16 cellular contexts compared by ENCODE assay signal in the genomic region with DNA sequence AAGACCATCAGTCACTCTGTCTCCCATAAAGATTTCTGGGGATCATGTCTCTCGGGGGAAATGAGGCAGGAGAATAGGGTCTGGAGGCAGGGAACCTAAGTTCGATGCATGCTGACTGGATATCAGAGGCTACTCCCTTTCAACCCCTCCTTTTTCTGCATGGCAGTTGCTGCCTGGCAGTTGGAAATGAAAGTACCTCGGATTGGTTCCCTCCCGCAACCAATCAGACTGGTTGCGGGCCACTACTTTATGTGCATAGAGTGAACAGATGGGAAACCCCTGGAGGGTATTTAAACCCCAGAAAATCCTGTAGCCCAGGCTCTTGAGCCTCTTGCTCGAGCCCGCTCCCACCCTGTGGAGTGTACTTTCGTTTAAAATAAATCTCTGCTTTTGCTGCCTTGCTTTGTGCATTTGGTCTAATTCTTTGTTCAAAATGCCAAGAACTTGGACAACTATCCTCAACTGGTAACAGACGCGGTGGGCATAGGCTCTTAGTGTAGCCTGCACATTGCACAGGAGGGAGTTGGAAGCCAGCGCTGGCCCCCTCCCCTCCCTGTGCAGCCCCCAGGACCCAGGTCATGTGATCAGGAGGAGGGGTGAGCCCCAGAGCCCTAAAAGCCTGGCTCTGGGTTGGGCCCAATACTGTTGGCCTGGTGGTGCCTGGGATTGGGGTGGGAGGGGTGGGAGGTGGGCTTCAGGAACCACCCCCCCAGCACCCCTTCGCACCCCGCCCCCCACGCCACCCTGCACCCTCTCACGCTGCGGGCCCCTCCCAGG. TPM values are rescaled to one million over a fixed set of nuclear protein-coding genes. Genes with fewer than 3 reads are reported as not detected.
A peak's percentile ranks its signal among the peaks of the same experiment; 100 is the strongest.
DNase-seq lines count a peak whose midpoint lies in the region; TF ChIP-seq lines count a peak whose summit lies in the region.
"Had no signal": no experiment of that assay in that cellular context is flagged by ENCODE, and none has a peak within 500 bp of the region (broad histone marks: within the 10 kb centered on the region; RNA-seq: fewer than 3 reads in every experiment).

No MANE protein-coding gene starts in this region.

- H3K23ac ChIP-seq in neuronal stem cell (ENCODE audit: low read depth, low read length, poor library complexity) = no peak overlapping the region

- H3K4me1 ChIP-seq in HUES6 (ENCODE audit: control insufficient read depth, insufficient read depth, low read length) = peaks cover 25% of the 10 kb centered on the region
- H3K4me1 ChIP-seq in neuronal stem cell (ENCODE audit: control insufficient read depth in 2 of 2, insufficient read depth in 1 of 2, low read depth in 1 of 2, low read length in 2 of 2) = peaks cover 2 to 15% of the 10 kb centered on the region in 2 donors
- H3K4me1 ChIP-seq in CD4-positive, alpha-beta memory T cell (ENCODE audit: insufficient read depth, low read length) = no peaks in the 10 kb centered on the region
- H3K4me1 ChIP-seq: colonic mucosa, left lung had no signal

- H3K27me3 Mint-ChIP-seq in CD4-positive, alpha-beta memory T cell = peaks cover 19 to 35% of the 10 kb centered on the region in 2 donors

- no peak overlapping the region for H3K4ac ChIP-seq in neuronal stem cell (ENCODE audit: low read length)

- peak overlapping the region; percentile 82 for H3K18ac ChIP-seq in neuronal stem cell (ENCODE audit: low read length)

- CTCF ChIA-PET in CD4-positive, alpha-beta memory T cell (lab: Charles Lee; ENCODE audit: partially characterized antibody) = no interaction called here

- H3K9ac ChIP-seq in HUES6 (ENCODE audit: low read length) = peak overlapping the region; percentile 13
- H3K9ac ChIP-seq in neuronal stem cell (ENCODE audit: low read depth, low read length, poor library complexity) = no peak overlapping the region

- H3K4me3 ChIP-seq in HUES6 (ENCODE audit: low read depth, low read length) (peak overlapping the region; percentile 45; the same call in 1 of the 2 replicates), dorsolateral prefrontal cortex (peak overlapping the region in 55 of 59 donors; percentile 3 to 60 (median 41)), neuronal stem cell (ENCODE audit: low read length in 2 of 2) (no peak overlapping the region)
- H3K4me3 ChIP-seq in CD4-positive, alpha-beta memory T cell (ENCODE audit: low read length in 2 of 2) = no peak overlapping the region
- H3K4me3 ChIP-seq: colonic mucosa, left lung had no signal

- H3K27ac ChIP-seq in HUES6 (ENCODE audit: low read depth, low read length) (peak overlapping the region; percentile 60; the same call in 1 of the 2 replicates), dorsolateral prefrontal cortex (peak overlapping the region in 19 of 59 donors; percentile 6 to 68 (median 41)), neuronal stem cell (replicated peaks; ENCODE audit: low read length) (peak overlapping the region; percentile 85)
- no peak overlapping the region for H3K27ac ChIP-seq in CD4-positive, alpha-beta memory T cell (ENCODE audit: low read depth, low read length)
- H3K27ac ChIP-seq: colonic mucosa, left lung had no signal

- H2BK12ac ChIP-seq in neuronal stem cell (ENCODE audit: low read length) = no peak overlapping the region

- TF ChIP-seq CTCF in dorsolateral prefrontal cortex (IDR thresholded peaks at IDR 0.05 in 54 of 56, conservative IDR thresholded peaks at IDR 0.05 in 2 of 56; ENCODE audit: low read depth in 1 of 56, partially characterized antibody in 56 of 56) (no peak), GM10266 (IDR thresholded peaks at IDR 0.05; ENCODE audit: control insufficient read depth, insufficient read depth, low read depth, missing control alignments) (no peak)

- peaks cover 16% of the 10 kb centered on the region; the same call in 1 of the 2 replicates for H3K27me3 ChIP-seq in HUES6 (ENCODE audit: control insufficient read depth, insufficient read depth, low read length)
- peaks cover 0 to 20% (median 0%) of the 10 kb centered on the region in 45 donors for H3K27me3 ChIP-seq in dorsolateral prefrontal cortex
- H3K27me3 ChIP-seq in neuronal stem cell (ENCODE audit: control insufficient read depth in 3 of 3, insufficient read depth in 3 of 3, low read depth in 1 of 3, low read length in 3 of 3) = peaks cover 0 to 39% (median 10%) of the 10 kb centered on the region in 3 experiments
- H3K27me3 ChIP-seq in CD4-positive, alpha-beta memory T cell (ENCODE audit: insufficient read depth, low read length) = peaks cover 14% of the 10 kb centered on the region
- H3K27me3 ChIP-seq: colonic mucosa had no signal

- POLR2A ChIA-PET in CD4-positive, alpha-beta memory T cell (lab: Charles Lee; ENCODE audit: partially characterized antibody) = no interaction called here

- H3K9me3 Mint-ChIP-seq in CD4-positive, alpha-beta memory T cell = peaks cover 0 to 8% (median under 1%) of the 10 kb centered on the region in 8 donors
- H3K9me3 Mint-ChIP-seq: activated CD8-positive, alpha-beta T cell treated with anti-CD3 and anti-CD28 coated beads for 36 hours; activated T-helper 2 cell treated with anti-CD3 and anti-CD28 coated beads, Interferon-gamma antibody, Interleukin-2, Interleukin-4, amounts not matched to agents 10 μg/mL and 5 μg/mL and 100 μg/mL, durations not matched to agents 14 hours and 24 hours and 36 hours had no signal

- no peaks in the 10 kb centered on the region for H3K36me3 ChIP-seq in HUES6 (ENCODE audit: control insufficient read depth, insufficient read depth, low read length)
- H3K36me3 ChIP-seq in neuronal stem cell (replicated peaks in 1 of 2; ENCODE audit: control insufficient read depth in 2 of 2, insufficient read depth in 2 of 2, low read length in 2 of 2) = no peaks in the 10 kb centered on the region
- H3K36me3 ChIP-seq in CD4-positive, alpha-beta memory T cell (ENCODE audit: insufficient read depth, low read length) = no peaks in the 10 kb centered on the region
- H3K36me3 ChIP-seq: colonic mucosa, left lung had no signal

- no peaks in the 10 kb centered on the region for H3K36me3 Mint-ChIP-seq in CD4-positive, alpha-beta memory T cell

- DNase-seq in NCI-H69 (lab: John Stamatoyannopoulos, UW) = peak; percentile 93
- peak in 2 of 10 donors; percentile 32 to 33 for DNase-seq in dorsolateral prefrontal cortex
- DNase-seq in neuronal stem cell (ENCODE audit: low spot score) = no peak
- no peak for DNase-seq in CD4-positive, alpha-beta memory T cell
- no peak for DNase-seq in hepatic stellate cell (ENCODE audit: low spot score)
- no peak for DNase-seq in iPS-NIHi7 (ENCODE audit: extremely low spot score)
- no peak for DNase-seq in GM10266 (ENCODE audit: extremely low spot score)
- DNase-seq: C1 segment of cervical spinal cord, colonic mucosa, erythroblast, left lung, NCI-H1930 had no signal

- H2AFZ ChIP-seq in neuronal stem cell (ENCODE audit: low read length) = no peak overlapping the region

- no peak overlapping the region for H3K4me2 ChIP-seq in neuronal stem cell (ENCODE audit: insufficient read depth, low read length, poor library complexity, severe bottlenecking)

- H4K91ac ChIP-seq in neuronal stem cell (ENCODE audit: low read depth, low read length, poor library complexity) = no peak overlapping the region

- peak overlapping the region; percentile 38 for H2BK15ac ChIP-seq in neuronal stem cell (ENCODE audit: low read length)

- intact Hi-C loops in dorsolateral prefrontal cortex (cut with DNase I) = loop anchor here in 1 of 2 donors (5.0 kb wide), 1 partner anchor 112 kb away; no protein-coding TSS in a partner anchor
- intact Hi-C loops in CD4-positive, alpha-beta memory T cell (cut with micrococcal nuclease) = no loop called here

- no peak overlapping the region for H3K27ac Mint-ChIP-seq in CD4-positive, alpha-beta memory T cell
- H3K27ac Mint-ChIP-seq: activated CD8-positive, alpha-beta T cell treated with anti-CD3 and anti-CD28 coated beads for 36 hours; activated T-helper 2 cell treated with anti-CD3 and anti-CD28 coated beads, Interferon-gamma antibody, Interleukin-2, Interleukin-4, amounts not matched to agents 10 μg/mL and 5 μg/mL and 100 μg/mL, durations not matched to agents 14 hours and 24 hours and 36 hours had no signal

- no peak overlapping the region for H2BK5ac ChIP-seq in neuronal stem cell (ENCODE audit: low read length)

- no CpG with 5 or more reads among the region's 16 CpGs for WGBS in neuronal stem cell (ENCODE audit: extremely low coverage in 2 of 2, insufficient read length in 2 of 2, insufficient replicate concordance in 1 of 2), 2 donors

- peak overlapping the region in 1 of 8 donors; percentile 26 for H3K4me3 Mint-ChIP-seq in CD4-positive, alpha-beta memory T cell
- H3K4me3 Mint-ChIP-seq: activated CD8-positive, alpha-beta T cell treated with anti-CD3 and anti-CD28 coated beads for 36 hours had no signal

- peaks cover 0 to 2% (median under 1%) of the 10 kb centered on the region in 4 donors for H3K4me1 Mint-ChIP-seq in CD4-positive, alpha-beta memory T cell

- no peaks in the 10 kb centered on the region for H3K79me1 ChIP-seq in neuronal stem cell (ENCODE audit: low read depth, low read length)

- no peak overlapping the region for H2BK120ac ChIP-seq in neuronal stem cell (ENCODE audit: low read depth, low read length)

- no peak overlapping the region for H4K8ac ChIP-seq in neuronal stem cell (ENCODE audit: low read depth, low read length)

- H2AK5ac ChIP-seq in neuronal stem cell (ENCODE audit: low read depth, low read length) = no peak overlapping the region

- H3K14ac ChIP-seq in neuronal stem cell (ENCODE audit: low read length) = no peak overlapping the region

- H3K9me3 ChIP-seq in HUES6 (ENCODE audit: control insufficient read depth, insufficient read depth, low read depth, low read length) = no peaks in the 10 kb centered on the region
- peaks cover 0 to 3% of the 10 kb centered on the region in 2 donors for H3K9me3 ChIP-seq in neuronal stem cell (replicated peaks in 1 of 2; ENCODE audit: control insufficient read depth in 2 of 2, insufficient read depth in 1 of 2, low read depth in 1 of 2, low read length in 2 of 2)
- H3K9me3 ChIP-seq in CD4-positive, alpha-beta memory T cell (ENCODE audit: control insufficient read depth in 1 of 2, low read length in 2 of 2) = no peaks in the 10 kb centered on the region
- H3K9me3 ChIP-seq: colonic mucosa, left lung had no signal

RNA-seq across cellular contexts. Expression of gene RHCG, which starts 26.9 kb away (rescaled TPM):
- total RNA-seq in dorsolateral prefrontal cortex = 10 to 100 TPM in 28 of 120 experiments, 1 to 10 TPM in 92; 3.5 to 13.9 (median 8.1) TPM
- not detected for polyA plus RNA-seq in neuronal stem cell (2013, experiment 1 of 2)
- not detected for polyA plus RNA-seq in neuronal stem cell (2013, experiment 2 of 2)
- total RNA-seq in CD4-positive, alpha-beta memory T cell = not detected
- polyA plus RNA-seq in CD4-positive, alpha-beta memory T cell = not detected
- total RNA-seq: activated CD8-positive, alpha-beta T cell treated with anti-CD3 and anti-CD28 coated beads for 36 hours; activated T-helper 2 cell treated with anti-CD3 and anti-CD28 coated beads, Interferon-gamma antibody, Interleukin-2, Interleukin-4, amounts not matched to agents 10 μg/mL and 5 μg/mL and 100 μg/mL, durations not matched to agents 14 hours and 24 hours and 36 hours; left lung; LHCN-M2 had no signal

Comparison
In these comparisons a context has a peak if more than half of its experiments do, and no peak if none do; other contexts are left out.
1. H3K4me3 ChIP-seq: peak in HUES6 (single experiment) and dorsolateral prefrontal cortex (55 of 59); none in neuronal stem cell (0 of 2) and CD4-positive, alpha-beta memory T cell (0 of 2).
2. RNA of gene RHCG, which starts 26.9 kb away (total RNA-seq): 3.5 to 13.9 TPM in dorsolateral prefrontal cortex; not detected in CD4-positive, alpha-beta memory T cell; every median in the first group is over 4 times any median in the second.